19 cellular contexts compared by ENCODE assay signal in the genomic region with DNA sequence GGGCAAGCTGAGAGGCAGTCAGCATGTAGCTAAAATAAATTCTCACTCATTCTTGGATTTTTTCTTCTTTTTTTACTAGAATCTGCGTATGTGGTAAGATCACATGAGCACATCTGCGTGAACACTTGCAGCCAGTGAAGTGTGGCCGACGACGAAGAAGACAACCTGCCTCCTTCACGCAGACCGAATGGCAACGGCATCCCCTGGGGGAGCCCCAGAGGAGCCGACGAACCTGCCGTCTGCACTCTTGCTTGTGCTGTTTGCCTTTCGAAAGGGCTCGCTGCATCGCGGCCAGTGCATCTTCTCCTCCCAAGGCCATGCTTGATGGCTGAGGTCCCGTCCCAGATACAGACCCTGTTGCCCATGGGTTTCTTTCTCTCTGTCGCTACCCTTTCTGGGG.
DNase-seq lines count a peak whose midpoint lies in the region; ATAC-seq, FAIRE-seq and TF ChIP-seq lines count a peak whose summit lies in the region.
"Had no signal": no experiment of that assay in that cellular context is flagged by ENCODE, and none has a peak within 500 bp of the region (broad histone marks: within the 10 kb centered on the region; RNA-seq: fewer than 3 reads in every experiment).

No MANE protein-coding gene starts in this region.

- CTCF ChIA-PET in GM10248 (lab: Yijun Ruan, JAX): interaction anchor here (1.2 to 1.5 kb wide), 2 partner anchors 10 to 20 kb away, joined by 3 to 8 read pairs; no protein-coding TSS in a partner anchor

- POLR2A ChIA-PET in GM10248 (lab: Yijun Ruan, JAX): no interaction called here

- peaks cover 15% of the 10 kb centered on the region for H3K27me3 ChIP-seq in RWPE2 (ENCODE audit: insufficient read depth, poor library complexity, severe bottlenecking)
- H3K27me3 ChIP-seq: neutrophil had no signal

- TF ChIP-seq CTCF in GM10248 (IDR thresholded peaks at IDR 0.05; ENCODE audit: control extremely low read depth, extremely low read depth, low read depth, missing control alignments) (no peak), RWPE2 (IDR thresholded peaks at IDR 0.05; ENCODE audit: poor library complexity, severe bottlenecking) (no peak)

- H3K9me3 ChIP-seq in RWPE2 (ENCODE audit: severe bottlenecking): no peaks in the 10 kb centered on the region
- H3K9me3 ChIP-seq: neutrophil, upper lobe of right lung had no signal

- no peak overlapping the region for H3K27ac ChIP-seq in RWPE2 (ENCODE audit: poor library complexity, severe bottlenecking)
- H3K27ac ChIP-seq: neutrophil, upper lobe of right lung had no signal

- ATAC-seq in GM21360 (IDR thresholded peaks at IDR 0.05; ENCODE audit: unreplicated experiment): peak; percentile 85
- peak; percentile 48 for ATAC-seq in HG02970 (IDR thresholded peaks at IDR 0.05; ENCODE audit: low FRiP score, unreplicated experiment)
- peak; percentile 36; the same call in 2 of the 3 replicates for ATAC-seq in RWPE2 (ENCODE audit: low read depth)
- ATAC-seq: CD8-positive, alpha-beta T cell; left cardiac atrium; upper lobe of right lung had no signal

- H3K4me3 ChIP-seq in RWPE2 (ENCODE audit: severe bottlenecking): no peak overlapping the region
- H3K4me3 ChIP-seq: upper lobe of right lung had no signal

- FAIRE-seq in frontal cortex (lab: Jason Lieb, UNC): no peak
- FAIRE-seq: endometrium had no signal

- H3K4me1 ChIP-seq in RWPE2 (ENCODE audit: insufficient read depth, poor library complexity, severe bottlenecking): no peaks in the 10 kb centered on the region
- H3K4me1 ChIP-seq: upper lobe of right lung had no signal

- no peaks in the 10 kb centered on the region for H3K36me3 ChIP-seq in RWPE2 (ENCODE audit: low read depth)
- H3K36me3 ChIP-seq: neutrophil, upper lobe of right lung had no signal

- DNase-seq in GM10248 (ENCODE audit: extremely low spot score) (peak; percentile 38), RWPE2 (ENCODE audit: low spot score) (no peak), frontal cortex (ENCODE audit: low spot score in 2 of 2) (no peak), GM19240 (ENCODE audit: insufficient read length, low spot score) (no peak), iPS-NIHi11 (ENCODE audit: low spot score) (no peak)
- no peak for DNase-seq in activated CD8-positive, alpha-beta memory T cell treated with anti-CD3 and anti-CD28 coated beads for 24 hours
- DNase-seq: activated gamma-delta T cell treated with Interleukin-2 at 50 U/mL for 16 hours; CD8-positive, alpha-beta T cell; DMS79 treated with DMSO at 0.1 percent for 48 hours; H9; left cardiac atrium; NCI-H146; NCI-H345; retina; upper lobe of right lung had no signal
